9 cellular contexts compared by ENCODE assay signal in genomic region chr12:107138990-107139389, GRCh38.
"Had no signal": no experiment of that assay in that cellular context is flagged by ENCODE, and none has a peak within 500 bp of the region (broad histone marks: within the 10 kb centered on the region; RNA-seq: fewer than 3 reads in every experiment).

No MANE protein-coding gene starts in this region.

- H3K4me3 ChIP-seq: GM23248, HAP-1, K562 had no signal

- DNase-seq: GM23248, GOT3, H7, HFFc6, IMR-90, KG1 had no signal

- H3K9ac ChIP-seq: GM23248 had no signal

- H3K27ac Mint-ChIP-seq: HFFc6 had no signal

- H2AFZ ChIP-seq: GM23248 had no signal

- H3K36me3 ChIP-seq: HAP-1 had no signal

- ATAC-seq: HCT116, K562 had no signal

- H3K9me3 Mint-ChIP-seq: HFFc6 had no signal

- H3K27ac ChIP-seq: GM23248 had no signal

- H3K4me1 ChIP-seq: HAP-1 had no signal

- H3K9me3 ChIP-seq: HAP-1 had no signal

- H3K4me3 Mint-ChIP-seq: HFFc6 had no signal
